Comparison of ENCODE assay signal across 8 cellular contexts in the genomic region with DNA sequence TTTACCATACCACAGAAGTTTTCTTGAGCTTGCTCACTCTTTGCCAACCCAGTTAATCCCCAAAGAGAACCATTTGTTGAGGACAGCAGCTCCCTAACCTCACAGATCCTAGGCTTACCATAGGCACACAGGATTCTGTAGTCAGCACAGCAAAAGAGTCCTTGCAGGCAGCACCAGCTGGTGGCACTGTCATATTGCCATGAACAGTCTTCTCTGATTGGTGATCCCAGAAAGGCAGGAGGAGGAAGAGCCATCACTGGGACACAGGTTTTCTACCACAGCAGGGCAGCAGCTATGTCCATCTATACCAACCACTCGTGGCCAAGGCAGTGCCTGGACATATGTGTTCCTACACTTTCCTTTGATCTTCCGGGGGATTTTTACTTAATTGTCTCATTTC.
A peak's percentile ranks its signal among the peaks of the same experiment; 100 is the strongest.
DNase-seq lines count a peak whose midpoint lies in the region; ATAC-seq, FAIRE-seq and TF ChIP-seq lines count a peak whose summit lies in the region.

No MANE protein-coding gene starts in this region.

- no peak overlapping the region for H3K9ac ChIP-seq in HCT116 (ENCODE audit: low read length)

- H3K4me1 ChIP-seq in A549 = no peaks in the 10 kb centered on the region
- H3K4me1 ChIP-seq in HCT116 (ENCODE audit: control insufficient read depth in 1 of 2, insufficient read depth in 2 of 2, low read length in 2 of 2) = no peaks in the 10 kb centered on the region

- H3K9me3 ChIP-seq in A549 = no peaks in the 10 kb centered on the region
- H3K9me3 ChIP-seq in HCT116 (ENCODE audit: control insufficient read depth in 1 of 2, insufficient read depth in 1 of 2, low read depth in 1 of 2, low read length in 2 of 2) = no peaks in the 10 kb centered on the region

- POLR2A ChIA-PET in A549 (lab: Yijun Ruan, JAX) = no interaction called here
- POLR2A ChIA-PET in HCT116 (lab: Charles Lee) = no interaction called here

- H4K20me1 ChIP-seq in HCT116 (ENCODE audit: insufficient read depth) = no peaks in the 10 kb centered on the region

- CTCF ChIA-PET in A549 (lab: Yijun Ruan, JAX) = interaction anchor here (0.7 to 1.5 kb wide), 2 partner anchors 9 to 757 kb away, joined by 3 to 5 read pairs; no protein-coding TSS in a partner anchor
- CTCF ChIA-PET in HCT116 (lab: Charles Lee) = interaction anchor here (0.6 to 1.1 kb wide), 3 partner anchors 14 to 759 kb away, joined by 3 to 4 read pairs (median 3); no protein-coding TSS in a partner anchor

- no peak for TF ChIP-seq POLR2A in A549 (IDR thresholded peaks at IDR 0.05; ENCODE audit: low read length)
- TF ChIP-seq POLR2A in HCT116 (IDR thresholded peaks at IDR 0.05; ENCODE audit: borderline replicate concordance, extremely low read depth, insufficient read depth, insufficient read length) = no peak

- H3K27ac Mint-ChIP-seq in progenitor cell of endocrine pancreas = no peak overlapping the region

- WGBS in A549 (ENCODE audit: missing lambda C conversion rate) = 48% methylated on average over 2 of the region's 2 CpGs

- H3K27me3 Mint-ChIP-seq in progenitor cell of endocrine pancreas = no peaks in the 10 kb centered on the region

- no peak overlapping the region for H2AFZ ChIP-seq in HCT116 (ENCODE audit: low read depth, low read length, poor library complexity, severe bottlenecking)

- no peak for TF ChIP-seq EP300 in A549 (IDR thresholded peaks at IDR 0.05)

- DNase-seq in A549 (ENCODE audit: low read depth in 1 of 2, low spot score in 1 of 2) = peak in 1 of 2 experiments; percentile 26
- peak; percentile 3 for DNase-seq in HCT116 (ENCODE audit: low read depth, low spot score)
- peak; percentile 9 for DNase-seq in RPMI8226
- DNase-seq in fibroblast of the conjunctiva (ENCODE audit: low read depth) = peak; percentile 10
- DNase-seq in posterior cingulate gyrus = peak; percentile 41 to 95 (median 68)
- no peak for DNase-seq in kidney glomerular epithelial cell (lab: John Stamatoyannopoulos, UW)
- DNase-seq in progenitor cell of endocrine pancreas (ENCODE audit: low spot score, unreplicated experiment) = no peak

- TF ChIP-seq CTCF in A549 (IDR thresholded peaks at IDR 0.05) = no peak
- TF ChIP-seq CTCF in HCT116 (IDR thresholded peaks at IDR 0.05 in 2 of 3, conservative IDR thresholded peaks at IDR 0.05 in 1 of 3; ENCODE audit: borderline replicate concordance in 1 of 3, insufficient read depth in 1 of 3, low read depth in 2 of 3, low read length in 2 of 3) = peak; percentile 20 to 28 (median 27); a peak in 4 of 6 replicates
- TF ChIP-seq CTCF in progenitor cell of endocrine pancreas (IDR thresholded peaks at IDR 0.05; ENCODE audit: unreplicated experiment) = no peak

- H3K4me3 Mint-ChIP-seq in progenitor cell of endocrine pancreas (ENCODE audit: low read depth) = no peak overlapping the region

- 0 out of 5 replicates have a peak, but pooled peaks of 1 of the 2 experiments have one; percentile 16 for TF ChIP-seq RAD21 in A549 (conservative IDR thresholded peaks at IDR 0.05 in 1 of 2, IDR thresholded peaks at IDR 0.05 in 1 of 2)
- TF ChIP-seq RAD21 in HCT116 (IDR thresholded peaks at IDR 0.05; ENCODE audit: low read depth) = peak; percentile 52

- no TSS peak for BruUV-seq in HCT116 (replicated peaks; lab: Mats Ljungman, UMichigan)

- ATAC-seq in A549 (peak; percentile 59 to 60; a peak in 4 of 6 replicates), HCT116 (peak; percentile 78), HG03378 (IDR thresholded peaks at IDR 0.05; ENCODE audit: unreplicated experiment) (no peak)

- peaks cover 7% of the 10 kb centered on the region for H3K9me3 Mint-ChIP-seq in progenitor cell of endocrine pancreas (ENCODE audit: low read depth)

- no peaks in the 10 kb centered on the region for H3K9me2 ChIP-seq in HCT116 (ENCODE audit: insufficient read depth)

- FAIRE-seq in A549 (lab: Jason Lieb, UNC) = no peak

- peaks cover 2% of the 10 kb centered on the region for H3K4me1 Mint-ChIP-seq in progenitor cell of endocrine pancreas (ENCODE audit: low read depth)

- H3K4me3 ChIP-seq in A549 = no peak overlapping the region
- H3K4me3 ChIP-seq in HCT116 (replicated peaks in 1 of 2; ENCODE audit: low read depth in 1 of 2, low read length in 2 of 2) = no peak overlapping the region

- H3K36me3 Mint-ChIP-seq in progenitor cell of endocrine pancreas (ENCODE audit: insufficient read depth) = no peaks in the 10 kb centered on the region

- intact Hi-C loops in HCT116 (cut with micrococcal nuclease) = loop anchor here (1.0 to 10.0 kb wide), 2 partner anchors 249 to 759 kb away; no protein-coding TSS in a partner anchor
- intact Hi-C loops in posterior cingulate gyrus (cut with DNase I) = loop anchor here (2.0 to 5.0 kb wide), 2 partner anchors 246 to 759 kb away; no protein-coding TSS in a partner anchor

- H3K27ac ChIP-seq in A549 = no peak overlapping the region
- H3K27ac ChIP-seq in HCT116 (ENCODE audit: low read depth, low read length) = no peak overlapping the region

- H3K27me3 ChIP-seq in HCT116 (ENCODE audit: insufficient read depth, low read length) = no peaks in the 10 kb centered on the region

- no peaks in the 10 kb centered on the region for H3K79me2 ChIP-seq in HCT116 (ENCODE audit: insufficient read depth, low read length)

- no peaks in the 10 kb centered on the region for H3K36me3 ChIP-seq in HCT116 (ENCODE audit: control insufficient read depth in 1 of 2, insufficient read depth in 2 of 2, low read length in 2 of 2)

- RAD21 ChIA-PET in HCT116 (lab: Charles Lee; ENCODE audit: low non-redundant PET in 1 of 2, low total read pairs in 2 of 2, uncharacterized antibody in 2 of 2, unreplicated experiment in 2 of 2) = interaction anchor here in 1 of 2 experiments (0.6 kb wide), 1 partner anchor 778 kb away, joined by 4 read pairs; no protein-coding TSS in a partner anchor

- H3K4me2 ChIP-seq in A549 (no peak overlapping the region), HCT116 (ENCODE audit: low read length) (no peak overlapping the region)

TF ChIP-seq in A549, 52 proteins besides CTCF, POLR2A, EP300 and RAD21:
- TF ChIP-seq HOXB13 (CRISPR knock-in tag; IDR thresholded peaks at IDR 0.05; ENCODE audit: low read depth) (no peak), NR3C1 (IDR thresholded peaks at IDR 0.05) (no peak), RARB (CRISPR knock-in tag; IDR thresholded peaks at IDR 0.05) (no peak), CEBPB (IDR thresholded peaks at IDR 0.05) (no peak), MAFK (IDR thresholded peaks at IDR 0.05; ENCODE audit: partially characterized antibody) (no peak), EHF (CRISPR knock-in tag; IDR thresholded peaks at IDR 0.05) (no peak), MAX (IDR thresholded peaks at IDR 0.05) (no peak), JUN (IDR thresholded peaks at IDR 0.05) (no peak)
- TF ChIP-seq, protein P1, sequence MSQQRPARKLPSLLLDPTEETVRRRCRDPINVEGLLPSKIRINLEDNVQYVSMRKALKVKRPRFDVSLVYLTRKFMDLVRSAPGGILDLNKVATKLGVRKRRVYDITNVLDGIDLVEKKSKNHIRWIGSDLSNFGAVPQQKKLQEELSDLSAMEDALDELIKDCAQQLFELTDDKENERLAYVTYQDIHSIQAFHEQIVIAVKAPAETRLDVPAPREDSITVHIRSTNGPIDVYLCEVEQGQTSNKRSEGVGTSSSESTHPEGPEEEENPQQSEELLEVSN (IDR thresholded peaks at IDR 0.05; ENCODE audit: borderline replicate concordance, low read depth) = no peak
- TF ChIP-seq, protein P2, sequence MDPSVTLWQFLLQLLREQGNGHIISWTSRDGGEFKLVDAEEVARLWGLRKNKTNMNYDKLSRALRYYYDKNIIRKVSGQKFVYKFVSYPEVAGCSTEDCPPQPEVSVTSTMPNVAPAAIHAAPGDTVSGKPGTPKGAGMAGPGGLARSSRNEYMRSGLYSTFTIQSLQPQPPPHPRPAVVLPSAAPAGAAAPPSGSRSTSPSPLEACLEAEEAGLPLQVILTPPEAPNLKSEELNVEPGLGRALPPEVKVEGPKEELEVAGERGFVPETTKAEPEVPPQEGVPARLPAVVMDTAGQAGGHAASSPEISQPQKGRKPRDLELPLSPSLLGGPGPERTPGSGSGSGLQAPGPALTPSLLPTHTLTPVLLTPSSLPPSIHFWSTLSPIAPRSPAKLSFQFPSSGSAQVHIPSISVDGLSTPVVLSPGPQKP (IDR thresholded peaks at IDR 0.05; ENCODE audit: low read depth, low read length) = no peak

TF ChIP-seq in HCT116, 20 proteins besides CTCF, POLR2A, EP300 and RAD21 (continues in another document):
- no peak for TF ChIP-seq EGR1 (IDR thresholded peaks at IDR 0.05; ENCODE audit: low read depth)
- TF ChIP-seq SIN3A (IDR thresholded peaks at IDR 0.05; ENCODE audit: low read depth) = no peak
- no peak for TF ChIP-seq ELF1 (IDR thresholded peaks at IDR 0.05; ENCODE audit: borderline replicate concordance, low read depth)
- TF ChIP-seq MAX (IDR thresholded peaks at IDR 0.05) = no peak
- no peak for TF ChIP-seq ZNF274 (IDR thresholded peaks at IDR 0.05; ENCODE audit: low read depth, low read length)
- no peak for TF ChIP-seq TCF7L2 (IDR thresholded peaks at IDR 0.05; ENCODE audit: borderline replicate concordance, extremely low read depth, insufficient read depth, insufficient read length)
- no peak for TF ChIP-seq POLR2AphosphoS5 (IDR thresholded peaks at IDR 0.05; ENCODE audit: low read depth, low read length)
- no peak for TF ChIP-seq FOSL1 (IDR thresholded peaks at IDR 0.05; ENCODE audit: low read depth)
- no peak for TF ChIP-seq SRF (IDR thresholded peaks at IDR 0.05; ENCODE audit: low read depth)
- TF ChIP-seq, protein P3, sequence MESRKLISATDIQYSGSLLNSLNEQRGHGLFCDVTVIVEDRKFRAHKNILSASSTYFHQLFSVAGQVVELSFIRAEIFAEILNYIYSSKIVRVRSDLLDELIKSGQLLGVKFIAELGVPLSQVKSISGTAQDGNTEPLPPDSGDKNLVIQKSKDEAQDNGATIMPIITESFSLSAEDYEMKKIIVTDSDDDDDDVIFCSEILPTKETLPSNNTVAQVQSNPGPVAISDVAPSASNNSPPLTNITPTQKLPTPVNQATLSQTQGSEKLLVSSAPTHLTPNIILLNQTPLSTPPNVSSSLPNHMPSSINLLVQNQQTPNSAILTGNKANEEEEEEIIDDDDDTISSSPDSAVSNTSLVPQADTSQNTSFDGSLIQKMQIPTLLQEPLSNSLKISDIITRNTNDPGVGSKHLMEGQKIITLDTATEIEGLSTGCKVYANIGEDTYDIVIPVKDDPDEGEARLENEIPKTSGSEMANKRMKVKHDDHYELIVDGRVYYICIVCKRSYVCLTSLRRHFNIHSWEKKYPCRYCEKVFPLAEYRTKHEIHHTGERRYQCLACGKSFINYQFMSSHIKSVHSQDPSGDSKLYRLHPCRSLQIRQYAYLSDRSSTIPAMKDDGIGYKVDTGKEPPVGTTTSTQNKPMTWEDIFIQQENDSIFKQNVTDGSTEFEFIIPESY (IDR thresholded peaks at IDR 0.05; ENCODE audit: extremely low read depth, insufficient replicate concordance, low read length) = no peak
- no peak for TF ChIP-seq CBX3 (IDR thresholded peaks at IDR 0.05; ENCODE audit: low read depth)
- no peak for TF ChIP-seq SP1 (IDR thresholded peaks at IDR 0.05; ENCODE audit: low read depth)

Comparison
In these comparisons a context has a peak if more than half of its experiments do, and no peak if none do; other contexts are left out.
1. DNase-seq: peak in HCT116 (single experiment), RPMI8226 (single experiment), fibroblast of the conjunctiva (single experiment) and posterior cingulate gyrus (10 of 10); none in kidney glomerular epithelial cell (single experiment) and progenitor cell of endocrine pancreas (single experiment).
2. CTCF ChIP-seq: peak in HCT116 (3 of 3); none in A549 (single experiment) and progenitor cell of endocrine pancreas (single experiment).
3. Of the 6 proteins assayed by ChIP-seq in both A549 and HCT116: peak only in A549: none; only in HCT116: CTCF; in both: none; in neither: 4; mixed calls (peak in some experiments, not most) for 1.